In the genomic region with DNA sequence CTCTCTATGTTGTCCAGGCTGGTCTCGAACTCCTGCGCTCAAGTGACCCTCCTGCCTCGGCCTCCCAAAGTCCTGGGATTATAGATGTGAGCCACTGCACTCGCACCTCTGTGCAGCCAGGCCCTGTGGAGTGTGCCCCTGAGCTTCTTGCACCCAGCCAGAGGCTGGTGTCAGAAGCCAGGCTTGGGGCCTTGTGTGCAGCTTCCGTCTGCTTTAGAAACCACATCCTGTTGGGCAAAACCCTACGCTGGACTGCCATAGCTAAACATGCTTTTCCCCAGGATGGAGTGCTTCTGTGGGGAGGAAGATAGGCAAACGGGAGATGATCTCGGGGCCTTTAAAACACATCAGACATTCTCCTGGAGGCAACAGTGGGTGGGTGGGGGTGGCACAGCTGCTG, we compare ENCODE assay signal across 1 cellular context.
TF ChIP-seq lines count a peak whose summit lies in the region.

No MANE protein-coding gene starts in this region.

TF ChIP-seq in GM23338, 12 proteins besides CTCF, POLR2A, EP300 and RAD21 (continued from another document):
- TF ChIP-seq, protein P1, sequence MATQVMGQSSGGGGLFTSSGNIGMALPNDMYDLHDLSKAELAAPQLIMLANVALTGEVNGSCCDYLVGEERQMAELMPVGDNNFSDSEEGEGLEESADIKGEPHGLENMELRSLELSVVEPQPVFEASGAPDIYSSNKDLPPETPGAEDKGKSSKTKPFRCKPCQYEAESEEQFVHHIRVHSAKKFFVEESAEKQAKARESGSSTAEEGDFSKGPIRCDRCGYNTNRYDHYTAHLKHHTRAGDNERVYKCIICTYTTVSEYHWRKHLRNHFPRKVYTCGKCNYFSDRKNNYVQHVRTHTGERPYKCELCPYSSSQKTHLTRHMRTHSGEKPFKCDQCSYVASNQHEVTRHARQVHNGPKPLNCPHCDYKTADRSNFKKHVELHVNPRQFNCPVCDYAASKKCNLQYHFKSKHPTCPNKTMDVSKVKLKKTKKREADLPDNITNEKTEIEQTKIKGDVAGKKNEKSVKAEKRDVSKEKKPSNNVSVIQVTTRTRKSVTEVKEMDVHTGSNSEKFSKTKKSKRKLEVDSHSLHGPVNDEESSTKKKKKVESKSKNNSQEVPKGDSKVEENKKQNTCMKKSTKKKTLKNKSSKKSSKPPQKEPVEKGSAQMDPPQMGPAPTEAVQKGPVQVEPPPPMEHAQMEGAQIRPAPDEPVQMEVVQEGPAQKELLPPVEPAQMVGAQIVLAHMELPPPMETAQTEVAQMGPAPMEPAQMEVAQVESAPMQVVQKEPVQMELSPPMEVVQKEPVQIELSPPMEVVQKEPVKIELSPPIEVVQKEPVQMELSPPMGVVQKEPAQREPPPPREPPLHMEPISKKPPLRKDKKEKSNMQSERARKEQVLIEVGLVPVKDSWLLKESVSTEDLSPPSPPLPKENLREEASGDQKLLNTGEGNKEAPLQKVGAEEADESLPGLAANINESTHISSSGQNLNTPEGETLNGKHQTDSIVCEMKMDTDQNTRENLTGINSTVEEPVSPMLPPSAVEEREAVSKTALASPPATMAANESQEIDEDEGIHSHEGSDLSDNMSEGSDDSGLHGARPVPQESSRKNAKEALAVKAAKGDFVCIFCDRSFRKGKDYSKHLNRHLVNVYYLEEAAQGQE (IDR thresholded peaks at IDR 0.05; ENCODE audit: unreplicated experiment), result no peak
- no peak for TF ChIP-seq POLR2AphosphoS5 (IDR thresholded peaks at IDR 0.05; ENCODE audit: low read depth)
- no peak for TF ChIP-seq EZH2 (IDR thresholded peaks at IDR 0.05; ENCODE audit: low read depth, unreplicated experiment)
- TF ChIP-seq ZNF114 (CRISPR knock-in tag; IDR thresholded peaks at IDR 0.05), result no peak
- no peak for TF ChIP-seq CREB1 (CRISPR knock-in tag; IDR thresholded peaks at IDR 0.05; ENCODE audit: low read depth)
